In the genomic region with DNA sequence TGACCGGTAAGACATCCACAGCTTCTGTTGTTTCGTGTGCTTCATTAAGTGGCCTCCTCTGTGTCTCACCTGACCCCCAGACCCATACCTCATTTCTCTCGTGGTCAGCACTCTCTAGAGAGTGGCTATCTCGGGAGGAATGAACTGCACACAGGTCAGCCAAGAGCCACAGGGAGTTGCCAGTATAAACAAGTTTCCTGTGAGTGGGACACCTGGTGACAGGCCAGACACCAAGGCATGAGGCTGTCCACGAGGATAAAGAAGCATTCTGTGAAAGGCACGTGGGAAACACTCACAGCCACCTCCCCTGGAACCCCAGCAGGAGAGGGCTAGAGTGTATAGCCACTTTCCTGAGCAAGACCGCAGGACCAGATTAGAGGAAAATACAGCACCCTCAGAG, we compare ENCODE assay signal across 17 cellular contexts.
"Had no signal": no experiment of that assay in that cellular context is flagged by ENCODE, and none has a peak within 500 bp of the region (broad histone marks: within the 10 kb centered on the region; RNA-seq: fewer than 3 reads in every experiment).

No MANE protein-coding gene starts in this region.

- H3K4me3 Mint-ChIP-seq: activated naive CD4-positive, alpha-beta T cell treated with anti-CD3 and anti-CD28 coated beads, Interleukin-2, amount 10 ng/mL, durations not matched to agents 7 days and 5 days; central memory CD8-positive, alpha-beta T cell; naive B cell had no signal

- H3K9me3 ChIP-seq: neutrophil, thyroid gland had no signal

- H3K4me1 Mint-ChIP-seq: activated naive CD4-positive, alpha-beta T cell treated with anti-CD3 and anti-CD28 coated beads, Interleukin-2, amount 10 ng/mL, durations not matched to agents 7 days and 5 days; central memory CD8-positive, alpha-beta T cell; naive B cell had no signal

- H3K36me3 Mint-ChIP-seq: activated naive CD4-positive, alpha-beta T cell treated with anti-CD3 and anti-CD28 coated beads, Interleukin-2, amount 10 ng/mL, durations not matched to agents 7 days and 5 days had no signal

- H3K27ac Mint-ChIP-seq: activated naive CD4-positive, alpha-beta T cell treated with anti-CD3 and anti-CD28 coated beads, Interleukin-2, amount 10 ng/mL, durations not matched to agents 7 days and 5 days; naive B cell had no signal

- H3K4me1 ChIP-seq: sigmoid colon had no signal

- H3K27me3 ChIP-seq: esophagus muscularis mucosa, neutrophil, sigmoid colon, thyroid gland had no signal

- H3K9me3 Mint-ChIP-seq: central memory CD8-positive, alpha-beta T cell had no signal

- H3K4me3 ChIP-seq: esophagus muscularis mucosa, lung, sigmoid colon, thyroid gland had no signal

- H3K27ac ChIP-seq: neutrophil, sigmoid colon, thyroid gland had no signal

- DNase-seq: activated CD4-positive, CD25-positive, alpha-beta regulatory T cell treated with anti-CD3 and anti-CD28 coated beads, Interleukin-2, amount 50 U/mL, for 72 hours; activated naive CD4-positive, alpha-beta T cell treated with anti-CD3 and anti-CD28 coated beads, Interleukin-2, amount 10 ng/mL, durations not matched to agents 7 days and 5 days; activated T-cell treated with anti-CD3 and anti-CD28 coated beads for 4 hours; cortex of kidney; effector CD4-positive, alpha-beta T cell; glutamatergic neuron; hypothalamus; naive B cell; posterior cingulate gyrus; sigmoid colon; stimulated activated CD4-positive, alpha-beta T cell treated with anti-CD3 and anti-CD28 coated beads, Interleukin-2, amount 100 ng/mL, for 24 hours; T-helper 9 cell had no signal

- H3K36me3 ChIP-seq: esophagus muscularis mucosa, neutrophil, sigmoid colon, thyroid gland had no signal
